In the genomic region with DNA sequence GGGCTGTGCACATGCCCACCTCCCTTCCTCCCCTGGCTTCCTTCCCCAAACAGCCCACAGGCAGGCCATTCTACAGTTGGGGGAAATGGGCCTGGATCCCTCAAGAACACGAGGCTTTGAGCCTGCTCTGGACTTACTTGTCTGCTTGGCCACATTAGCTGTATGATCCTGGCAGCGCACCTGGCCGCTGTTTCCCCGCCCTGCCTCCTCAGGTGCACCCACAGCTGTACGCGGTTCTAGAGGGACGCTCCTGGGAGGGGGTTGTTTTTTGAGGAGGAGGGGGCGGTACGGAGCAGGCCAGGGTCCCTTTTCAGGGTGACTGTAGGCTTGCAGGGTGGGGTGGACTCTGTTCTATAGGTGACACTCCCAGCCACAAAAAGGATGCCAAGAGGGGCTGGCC, we compare ENCODE assay signal across 1 cellular context.
TF ChIP-seq lines count a peak whose summit lies in the region.

No MANE protein-coding gene starts in this region.

TF ChIP-seq in H1, 55 proteins besides CTCF, POLR2A, EP300 and RAD21:
- TF ChIP-seq KDM5A (IDR thresholded peaks at IDR 0.05; ENCODE audit: low read length), result no peak
TF ChIP-seq in H1: peak in this region for 0.
